ENCODE assay signal across 8 cellular contexts in the genomic region with DNA sequence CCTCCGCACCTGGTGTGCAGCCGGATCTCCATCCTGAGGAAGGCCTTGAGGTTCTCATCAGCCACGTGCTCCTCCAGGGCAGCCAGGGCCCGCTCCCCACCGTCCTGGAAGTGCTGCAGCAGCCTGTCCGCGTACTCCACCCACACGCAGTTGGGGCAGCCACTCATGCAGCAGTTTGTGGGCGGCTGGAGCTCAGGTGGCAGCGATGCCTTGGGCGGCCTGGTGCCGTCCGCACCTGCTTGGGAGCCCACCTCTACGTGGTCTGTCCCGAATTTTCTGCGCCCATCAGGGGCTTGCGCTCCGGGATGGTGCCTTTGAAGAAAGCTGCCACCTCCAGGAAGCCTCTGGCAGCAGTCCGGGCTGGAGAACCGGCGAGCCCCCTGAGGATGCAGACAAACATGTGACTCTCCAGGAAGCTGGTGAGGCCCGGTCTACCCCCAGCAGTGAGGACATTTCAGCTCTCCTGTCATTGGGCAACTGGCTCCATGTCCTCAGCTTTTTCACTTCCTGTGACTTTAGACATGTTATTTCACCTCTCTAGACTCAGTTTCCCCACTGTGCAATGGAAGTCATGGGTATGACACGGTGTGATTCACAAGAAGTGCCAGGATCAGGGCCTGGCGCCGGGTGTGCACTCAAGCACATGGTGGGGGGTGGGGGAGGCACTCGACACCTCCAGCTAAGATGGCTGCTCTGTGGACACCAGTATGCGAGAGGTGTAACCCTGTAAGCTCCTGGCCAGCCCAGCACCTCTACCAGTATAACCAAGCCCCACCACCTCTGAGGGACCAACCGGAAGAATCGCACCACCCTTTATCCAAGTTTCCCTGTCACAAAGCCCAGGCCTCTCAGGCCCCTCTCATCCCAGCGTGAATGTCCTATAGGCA. TPM values are rescaled to one million over a fixed set of nuclear protein-coding genes. Genes with fewer than 3 reads are reported as not detected.
A peak's percentile ranks its signal among the peaks of the same experiment; 100 is the strongest.
DNase-seq lines count a peak whose midpoint lies in the region; ATAC-seq and TF ChIP-seq lines count a peak whose summit lies in the region.

No MANE protein-coding gene starts in this region.

- H3K27me3 Mint-ChIP-seq in naive thymus-derived CD4-positive, alpha-beta T cell = no peaks in the 10 kb centered on the region

- TF ChIP-seq POLR2A in thyroid gland (IDR thresholded peaks at IDR 0.05) = no peak

- H3K4me1 ChIP-seq in endocrine pancreas (ENCODE audit: control insufficient read depth, insufficient read depth, low read length) (no peaks in the 10 kb centered on the region), thyroid gland (peaks cover 16 to 23% of the 10 kb centered on the region in 2 donors)
- H3K4me1 ChIP-seq in naive thymus-derived CD4-positive, alpha-beta T cell (ENCODE audit: control insufficient read depth in 2 of 2, insufficient read depth in 2 of 2, low read length in 2 of 2) = peaks cover 35 to 50% of the 10 kb centered on the region in 2 donors

- H3K4me3 ChIP-seq in endocrine pancreas (ENCODE audit: control insufficient read depth, insufficient read depth, low read length) = peak overlapping the region; percentile 65
- peak overlapping the region; percentile 86 for H3K4me3 ChIP-seq in naive thymus-derived CD4-positive, alpha-beta T cell (ENCODE audit: low read length)
- H3K4me3 ChIP-seq in thyroid gland (replicated peaks in 1 of 3) = peak overlapping the region; percentile 55 to 100 (median 99)

- POLR2A ChIA-PET in naive thymus-derived CD4-positive, alpha-beta T cell (lab: Charles Lee) = interaction anchor here (0.7 to 3.0 kb wide), 9 partner anchors 8 to 227 kb away, joined by 3 to 26 read pairs (median 3); partner anchors contain the start of genes ANAPC11, ARL16, HGS and MRPL12

- no peak for ATAC-seq in naive thymus-derived CD4-positive, alpha-beta T cell

- peaks cover 0 to 2% (median 0%) of the 10 kb centered on the region in 11 donors for H3K9me3 Mint-ChIP-seq in naive thymus-derived CD4-positive, alpha-beta T cell

- peak in 2 of 3 experiments; percentile 20 to 61 for DNase-seq in NCI-H1417 (lab: John Stamatoyannopoulos, UW)
- no peak for DNase-seq in NCI-H1417 treated with DMSO at 0.1 percent for 48 hours (lab: John Stamatoyannopoulos, UW)
- peak; percentile 80 for DNase-seq in activated CD4-positive, alpha-beta T cell treated with anti-CD3 and anti-CD28 coated beads for 48 hours
- peak in 5 of 9 donors; percentile 19 to 56 (median 29) for DNase-seq in naive thymus-derived CD4-positive, alpha-beta T cell
- DNase-seq in thyroid gland = peak; percentile 32 to 44
- DNase-seq in cortex of kidney (lab: John Stamatoyannopoulos, UW) = no peak

- peak overlapping the region; percentile 94 for H3K9ac ChIP-seq in endocrine pancreas (ENCODE audit: control insufficient read depth, insufficient read depth, low read length)

- WGBS in thyroid gland, 2 donors = 58 to 73% methylated on average over 8 to 22 of the region's 30 CpGs

- H3K27ac ChIP-seq in naive thymus-derived CD4-positive, alpha-beta T cell (ENCODE audit: low read depth, low read length) = peak overlapping the region; percentile 93
- peak overlapping the region in 1 of 3 donors; percentile 54 for H3K27ac ChIP-seq in thyroid gland

- TF ChIP-seq RAD21 in Ishikawa (IDR thresholded peaks at IDR 0.05; ENCODE audit: low read depth) = no peak

- H3K27ac Mint-ChIP-seq in naive thymus-derived CD4-positive, alpha-beta T cell = peak overlapping the region; percentile 84 to 97 (median 92)

- H3K27me3 ChIP-seq in endocrine pancreas (ENCODE audit: control insufficient read depth, insufficient read depth, low read length) (no peaks in the 10 kb centered on the region), thyroid gland (no peaks in the 10 kb centered on the region)
- H3K27me3 ChIP-seq in naive thymus-derived CD4-positive, alpha-beta T cell (ENCODE audit: control insufficient read depth in 2 of 2, insufficient read depth in 2 of 2, low read length in 2 of 2) = no peaks in the 10 kb centered on the region

- H3K4me1 Mint-ChIP-seq in naive thymus-derived CD4-positive, alpha-beta T cell = peaks cover 17 to 68% (median 43%) of the 10 kb centered on the region in 7 donors

- no peak for TF ChIP-seq CTCF in thyroid gland (IDR thresholded peaks at IDR 0.05)

- CTCF ChIA-PET in naive thymus-derived CD4-positive, alpha-beta T cell (lab: Charles Lee) = interaction anchor here (0.5 kb wide), 1 partner anchor 215 kb away, joined by 3 read pairs; no protein-coding TSS in a partner anchor

- peaks cover 0 to 23% (median 3%) of the 10 kb centered on the region in 5 donors for H3K36me3 Mint-ChIP-seq in naive thymus-derived CD4-positive, alpha-beta T cell

- intact Hi-C loops in naive thymus-derived CD4-positive, alpha-beta T cell (cut with micrococcal nuclease) = loop anchor here (1.0 to 5.0 kb wide), 8 partner anchors 17 to 197 kb away; partner anchors contain the start of genes ARL16 (in 2 of the 2), MRPL12 (in 2 of the 2), NPLOC4 (in 2 of the 2) and TSPAN10 (in 2 of the 2)
- intact Hi-C loops in thyroid gland (cut with DNase I) = no loop called here

- TF ChIP-seq EP300 in Ishikawa (IDR thresholded peaks at IDR 0.05; ENCODE audit: borderline replicate concordance) = no peak

- peak overlapping the region; percentile 88 to 99 (median 94) for H3K4me3 Mint-ChIP-seq in naive thymus-derived CD4-positive, alpha-beta T cell

- no peaks in the 10 kb centered on the region for H3K36me3 ChIP-seq in endocrine pancreas (ENCODE audit: control insufficient read depth, insufficient read depth, low read length)
- H3K36me3 ChIP-seq in naive thymus-derived CD4-positive, alpha-beta T cell (ENCODE audit: control insufficient read depth in 2 of 3, insufficient read depth in 3 of 3, low read length in 3 of 3) = peaks cover 2 to 31% (median 7%) of the 10 kb centered on the region in 3 experiments
- H3K36me3 ChIP-seq in thyroid gland = no peaks in the 10 kb centered on the region

- H3K9me3 ChIP-seq in endocrine pancreas (ENCODE audit: control insufficient read depth, low read length) (no peaks in the 10 kb centered on the region), thyroid gland (no peaks in the 10 kb centered on the region)
- H3K9me3 ChIP-seq in naive thymus-derived CD4-positive, alpha-beta T cell (ENCODE audit: control insufficient read depth in 2 of 3, low read length in 3 of 3) = no peaks in the 10 kb centered on the region

TF ChIP-seq in Ishikawa, 13 proteins besides CTCF, POLR2A, EP300 and RAD21 (continues in another document):
- TF ChIP-seq CEBPB (IDR thresholded peaks at IDR 0.05) = no peak
- TF ChIP-seq YY1 (IDR thresholded peaks at IDR 0.05; ENCODE audit: low read depth) = peak; percentile 85
- TF ChIP-seq TAF1 (IDR thresholded peaks at IDR 0.05; ENCODE audit: low read depth) = peak; percentile 18; the same call in 1 of the 2 replicates
- no peak for TF ChIP-seq FOXM1 (IDR thresholded peaks at IDR 0.05; ENCODE audit: borderline replicate concordance, low read depth)
- TF ChIP-seq ZBTB7A (IDR thresholded peaks at IDR 0.05; ENCODE audit: low read depth) = no peak
- TF ChIP-seq REST (IDR thresholded peaks at IDR 0.05; ENCODE audit: low read depth) = no peak
- TF ChIP-seq EGR1 (IDR thresholded peaks at IDR 0.05) = no peak
- peak; percentile 96 for TF ChIP-seq MAX (IDR thresholded peaks at IDR 0.05)

RNA-seq across cellular contexts. Expression of gene OXLD1, which starts 1.0 kb away (rescaled TPM):
- 10 to 100 TPM; 35.9 to 61.9 (median 47.5) TPM for total RNA-seq in naive thymus-derived CD4-positive, alpha-beta T cell
- polyA plus RNA-seq in naive thymus-derived CD4-positive, alpha-beta T cell = 100 to 1,000 TPM; 108 to 123 TPM
- 10 to 100 TPM; 20.5 to 46.3 (median 34.2) TPM for total RNA-seq in thyroid gland

RNA-seq across cellular contexts. Expression of gene CCDC137, which starts 1.1 kb away (rescaled TPM):
- total RNA-seq in naive thymus-derived CD4-positive, alpha-beta T cell = 10 to 100 TPM; 16.3 to 33.5 (median 27.1) TPM
- 10 to 100 TPM; 10.0 to 26.0 TPM for polyA plus RNA-seq in naive thymus-derived CD4-positive, alpha-beta T cell
- total RNA-seq in thyroid gland = 10 to 100 TPM in 1 of 4 donors, 1 to 10 TPM in 3; 4.4 to 11.4 (median 8.8) TPM

RNA-seq across cellular contexts. Expression of gene PDE6G, which starts 9.1 kb away (rescaled TPM):
- 10 to 100 TPM in 1 of 5 experiments, 1 to 10 TPM in 4; 1.0 to 28.0 (median 1.9) TPM for total RNA-seq in naive thymus-derived CD4-positive, alpha-beta T cell
- 1 to 10 TPM; 2.0 to 2.6 TPM for polyA plus RNA-seq in naive thymus-derived CD4-positive, alpha-beta T cell
- total RNA-seq in thyroid gland = not detected

RNA-seq across cellular contexts. Expression of gene ARL16, which starts 18.1 kb away (rescaled TPM):
- 10 to 100 TPM; 12.0 to 30.6 (median 30.1) TPM for total RNA-seq in naive thymus-derived CD4-positive, alpha-beta T cell
- polyA plus RNA-seq in naive thymus-derived CD4-positive, alpha-beta T cell = 10 to 100 TPM; 33.6 to 35.3 TPM
- 10 to 100 TPM; 29.7 to 46.5 (median 37.2) TPM for total RNA-seq in thyroid gland

RNA-seq across cellular contexts. Expression of gene HGS, which starts 18.4 kb away (rescaled TPM):
- 100 to 1,000 TPM; 108 to 174 (median 153) TPM for total RNA-seq in naive thymus-derived CD4-positive, alpha-beta T cell
- 10 to 100 TPM; 19.8 to 40.3 TPM for polyA plus RNA-seq in naive thymus-derived CD4-positive, alpha-beta T cell
- total RNA-seq in thyroid gland = 10 to 100 TPM; 62.9 to 98.3 (median 67.3) TPM

Comparison
In these comparisons a context has a peak if more than half of its experiments do, and no peak if none do; other contexts are left out.
1. DNase-seq: peak in NCI-H1417 (2 of 3), activated CD4-positive, alpha-beta T cell treated with anti-CD3 and anti-CD28 coated beads for 48 hours (single experiment), naive thymus-derived CD4-positive, alpha-beta T cell (5 of 9) and thyroid gland (2 of 2); none in NCI-H1417 treated with DMSO at 0.1 percent for 48 hours (single experiment) and cortex of kidney (single experiment).
2. Peak in every context shown above with its lines, with median percentiles within 50 percentile points of each other: H3K4me3 ChIP-seq.